12 cellular contexts compared by ENCODE assay signal in the genomic region with DNA sequence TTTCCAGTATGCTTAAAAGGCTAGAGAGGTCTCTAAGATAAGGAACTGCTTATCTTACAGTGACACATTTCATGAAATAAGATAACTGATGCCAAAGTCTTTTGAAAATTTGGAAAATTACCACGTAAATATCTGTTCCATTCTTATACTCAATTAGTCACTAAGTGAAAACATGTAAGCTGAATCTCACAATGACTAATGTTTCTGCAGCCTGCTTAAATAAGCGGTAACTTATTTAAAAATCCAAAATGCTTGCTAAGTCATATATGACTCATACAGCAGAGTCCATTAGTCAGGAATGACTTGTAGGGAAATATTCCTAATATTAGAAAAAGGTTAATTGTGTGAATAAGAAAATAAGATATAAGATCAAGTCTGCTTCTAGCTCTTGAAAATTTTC. TPM values are rescaled to one million over a fixed set of nuclear protein-coding genes. Genes with fewer than 3 reads are reported as not detected.
DNase-seq lines count a peak whose midpoint lies in the region; ATAC-seq, FAIRE-seq and TF ChIP-seq lines count a peak whose summit lies in the region.
"Had no signal": no experiment of that assay in that cellular context is flagged by ENCODE, and none has a peak within 500 bp of the region (broad histone marks: within the 10 kb centered on the region; RNA-seq: fewer than 3 reads in every experiment).

No MANE protein-coding gene starts in this region.

- H3K9me2 ChIP-seq in HCT116 (ENCODE audit: insufficient read depth) (0 out of 2 replicates have a peak, but pooled peaks cover 4% of the 10 kb centered on the region), MM.1S (replicated peaks; ENCODE audit: insufficient read depth, low read length) (no peaks in the 10 kb centered on the region)

- TF ChIP-seq RAD21 in HCT116 (IDR thresholded peaks at IDR 0.05; ENCODE audit: low read depth): no peak

- BruUV-seq in HCT116 (replicated peaks; lab: Mats Ljungman, UMichigan): no TSS peak

- POLR2A ChIA-PET in HCT116 (lab: Charles Lee): no interaction called here

- H3K4me2 ChIP-seq in HCT116 (ENCODE audit: low read length) (peak overlapping the region; percentile 40), MM.1S (ENCODE audit: low read depth, low read length) (no peak overlapping the region)

- peak overlapping the region in 1 of 2 experiments; percentile 5; a peak in 1 of 4 replicates for H3K4me3 ChIP-seq in HCT116 (replicated peaks in 1 of 2; ENCODE audit: low read depth in 1 of 2, low read length in 2 of 2)
- no peak overlapping the region for H3K4me3 ChIP-seq in MM.1S (ENCODE audit: low read length)
- no peak overlapping the region for H3K4me3 ChIP-seq in lower leg skin (ENCODE audit: low read depth, poor library complexity, severe bottlenecking)
- H3K4me3 ChIP-seq in kidney (ENCODE audit: low read length in 2 of 2): no peak overlapping the region

- H3K9me3 ChIP-seq in HCT116 (ENCODE audit: control insufficient read depth in 1 of 2, insufficient read depth in 1 of 2, low read depth in 1 of 2, low read length in 2 of 2): no peaks in the 10 kb centered on the region
- H3K9me3 ChIP-seq in MM.1S (replicated peaks; ENCODE audit: insufficient read depth, low read length): no peaks in the 10 kb centered on the region
- H3K9me3 ChIP-seq in kidney (ENCODE audit: control insufficient read depth in 1 of 2, low read length in 2 of 2): no peaks in the 10 kb centered on the region

- peak; percentile 54 for ATAC-seq in HCT116
- ATAC-seq in SK-N-SH treated with all-trans-retinoic acid at 6 μM for 48 hours: peak; percentile 90

- CTCF ChIA-PET in HCT116 (lab: Charles Lee): interaction anchor here (0.9 to 1.9 kb wide), 6 partner anchors 40 to 466 kb away, joined by 3 to 8 read pairs (median 3); no protein-coding TSS in a partner anchor

- RAD21 ChIA-PET in HCT116 (lab: Charles Lee; ENCODE audit: low non-redundant PET in 1 of 2, low total read pairs in 2 of 2, uncharacterized antibody in 2 of 2, unreplicated experiment in 2 of 2): no interaction called here

- DNase-seq in AG08396 (ENCODE audit: low spot score) (peak; percentile 48), HCT116 (ENCODE audit: low read depth, low spot score) (peak; percentile 49), glomerular visceral epithelial cell (ENCODE audit: extremely low spot score) (peak; percentile 55), MM.1S (no peak), lower leg skin (ENCODE audit: low spot score in 2 of 2) (no peak), kidney (no peak), medulla oblongata (ENCODE audit: extremely low spot score) (no peak)
- DNase-seq: activated naive CD8-positive, alpha-beta T cell treated with anti-CD3 and anti-CD28 coated beads for 36 hours; nephron progenitor cell had no signal

- H3F3A ChIP-seq in MM.1S (ENCODE audit: insufficient read depth, low read length): peaks cover 2% of the 10 kb centered on the region; the same call in 1 of the 2 replicates

- H2AFZ ChIP-seq in HCT116 (ENCODE audit: low read depth, low read length, poor library complexity, severe bottlenecking) (peak overlapping the region; percentile 42), MM.1S (ENCODE audit: low read length) (no peak overlapping the region)

- TF ChIP-seq CTCF in HCT116 (IDR thresholded peaks at IDR 0.05 in 2 of 3, conservative IDR thresholded peaks at IDR 0.05 in 1 of 3; ENCODE audit: borderline replicate concordance in 1 of 3, insufficient read depth in 1 of 3, low read depth in 2 of 3, low read length in 2 of 3) (no peak), MM.1S (IDR thresholded peaks at IDR 0.05; ENCODE audit: low read length) (no peak), lower leg skin (IDR thresholded peaks at IDR 0.05) (no peak), kidney (IDR thresholded peaks at IDR 0.05; ENCODE audit: borderline replicate concordance, extremely low read depth, insufficient read depth) (no peak)

- H3K27me3 ChIP-seq in HCT116 (ENCODE audit: insufficient read depth, low read length) (no peaks in the 10 kb centered on the region), MM.1S (replicated peaks; ENCODE audit: insufficient read depth, low read length) (no peaks in the 10 kb centered on the region)

- intact Hi-C loops in HCT116 (cut with micrococcal nuclease): no loop called here
- intact Hi-C loops in lower leg skin (cut with DNase I; ENCODE audit: low total_unique reads): loop anchor here (10.0 kb wide), 1 partner anchor 247 kb away; no protein-coding TSS in a partner anchor
- intact Hi-C loops in kidney (cut with DNase I): no loop called here

- H4K20me1 ChIP-seq in HCT116 (ENCODE audit: insufficient read depth) (no peaks in the 10 kb centered on the region), MM.1S (ENCODE audit: insufficient read depth, low read length) (no peaks in the 10 kb centered on the region)

- H3K79me2 ChIP-seq in HCT116 (ENCODE audit: insufficient read depth, low read length): no peaks in the 10 kb centered on the region
- H3K79me2 ChIP-seq in MM.1S (ENCODE audit: low read length): no peaks in the 10 kb centered on the region

- no peaks in the 10 kb centered on the region for H3K36me3 ChIP-seq in HCT116 (ENCODE audit: control insufficient read depth in 1 of 2, insufficient read depth in 2 of 2, low read length in 2 of 2)
- no peaks in the 10 kb centered on the region for H3K36me3 ChIP-seq in MM.1S (replicated peaks; ENCODE audit: insufficient read depth, low read length)
- H3K36me3 ChIP-seq in kidney (ENCODE audit: control insufficient read depth in 1 of 2, insufficient read depth in 2 of 2, low read length in 2 of 2): no peaks in the 10 kb centered on the region

- H3K9ac ChIP-seq in HCT116 (ENCODE audit: low read length): no peak overlapping the region
- no peak overlapping the region for H3K9ac ChIP-seq in MM.1S (ENCODE audit: low read length)
- no peak overlapping the region for H3K9ac ChIP-seq in kidney (ENCODE audit: low read length in 2 of 2)

- no peak for FAIRE-seq in kidney (lab: Jason Lieb, UNC)

- TF ChIP-seq POLR2A in HCT116 (IDR thresholded peaks at IDR 0.05; ENCODE audit: borderline replicate concordance, extremely low read depth, insufficient read depth, insufficient read length): no peak
- no peak for TF ChIP-seq POLR2A in lower leg skin (IDR thresholded peaks at IDR 0.05)

- WGBS in lower leg skin, 2 donors: 36 to 42% methylated on average over 2 of the region's 2 CpGs

- peak overlapping the region; percentile 55; the same call in 1 of the 2 replicates for H3K27ac ChIP-seq in HCT116 (ENCODE audit: low read depth, low read length)
- H3K27ac ChIP-seq in MM.1S (ENCODE audit: low read length): no peak overlapping the region
- no peak overlapping the region for H3K27ac ChIP-seq in kidney (ENCODE audit: low read depth in 2 of 2, low read length in 2 of 2)
- H3K27ac ChIP-seq: C4-2B had no signal

- peaks cover 2 to 38% of the 10 kb centered on the region in 2 experiments; a peak in 3 of 4 replicates for H3K4me1 ChIP-seq in HCT116 (ENCODE audit: control insufficient read depth in 1 of 2, insufficient read depth in 2 of 2, low read length in 2 of 2)
- H3K4me1 ChIP-seq in MM.1S (ENCODE audit: low read length): peaks cover 4% of the 10 kb centered on the region; the same call in 1 of the 2 replicates
- peaks cover 0 to 3% of the 10 kb centered on the region in 2 donors for H3K4me1 ChIP-seq in kidney (ENCODE audit: control insufficient read depth in 1 of 2, insufficient read depth in 1 of 2, low read depth in 1 of 2, low read length in 2 of 2)

TF ChIP-seq in HCT116, 20 proteins besides CTCF, POLR2A, EP300 and RAD21 (continues in another document):
- no peak for TF ChIP-seq ELF1 (IDR thresholded peaks at IDR 0.05; ENCODE audit: borderline replicate concordance, low read depth)
- TF ChIP-seq, protein P1, sequence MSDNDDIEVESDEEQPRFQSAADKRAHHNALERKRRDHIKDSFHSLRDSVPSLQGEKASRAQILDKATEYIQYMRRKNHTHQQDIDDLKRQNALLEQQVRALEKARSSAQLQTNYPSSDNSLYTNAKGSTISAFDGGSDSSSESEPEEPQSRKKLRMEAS (IDR thresholded peaks at IDR 0.05): no peak
- TF ChIP-seq, protein P2, sequence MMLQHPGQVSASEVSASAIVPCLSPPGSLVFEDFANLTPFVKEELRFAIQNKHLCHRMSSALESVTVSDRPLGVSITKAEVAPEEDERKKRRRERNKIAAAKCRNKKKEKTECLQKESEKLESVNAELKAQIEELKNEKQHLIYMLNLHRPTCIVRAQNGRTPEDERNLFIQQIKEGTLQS (IDR thresholded peaks at IDR 0.05): no peak
- peak; percentile 85 for TF ChIP-seq JUND (IDR thresholded peaks at IDR 0.05)
- TF ChIP-seq POLR2AphosphoS5 (IDR thresholded peaks at IDR 0.05; ENCODE audit: low read depth, low read length): no peak

TF ChIP-seq in SK-N-SH treated with all-trans-retinoic acid at 6 μM for 48 hours, 23 proteins besides CTCF, POLR2A, EP300 and RAD21:
- TF ChIP-seq TOX (CRISPR knock-in tag; IDR thresholded peaks at IDR 0.05; ENCODE audit: borderline replicate concordance): 0 out of 2 replicates have a peak, but pooled peaks have one; percentile 77
- peak; percentile 18; the same call in 1 of the 2 replicates for TF ChIP-seq TCF4 (CRISPR knock-in tag; IDR thresholded peaks at IDR 0.05; ENCODE audit: borderline replicate concordance)
- no peak for TF ChIP-seq GLIS3 (CRISPR knock-in tag; IDR thresholded peaks at IDR 0.05)
- no peak for TF ChIP-seq ZFP30 (CRISPR knock-in tag; IDR thresholded peaks at IDR 0.05)
- peak; percentile 73; the same call in 1 of the 2 replicates for TF ChIP-seq ZC3H10 (CRISPR knock-in tag; IDR thresholded peaks at IDR 0.05)
- peak; percentile 97 for TF ChIP-seq ISL1 (CRISPR knock-in tag; IDR thresholded peaks at IDR 0.05)
- TF ChIP-seq, protein P3, sequence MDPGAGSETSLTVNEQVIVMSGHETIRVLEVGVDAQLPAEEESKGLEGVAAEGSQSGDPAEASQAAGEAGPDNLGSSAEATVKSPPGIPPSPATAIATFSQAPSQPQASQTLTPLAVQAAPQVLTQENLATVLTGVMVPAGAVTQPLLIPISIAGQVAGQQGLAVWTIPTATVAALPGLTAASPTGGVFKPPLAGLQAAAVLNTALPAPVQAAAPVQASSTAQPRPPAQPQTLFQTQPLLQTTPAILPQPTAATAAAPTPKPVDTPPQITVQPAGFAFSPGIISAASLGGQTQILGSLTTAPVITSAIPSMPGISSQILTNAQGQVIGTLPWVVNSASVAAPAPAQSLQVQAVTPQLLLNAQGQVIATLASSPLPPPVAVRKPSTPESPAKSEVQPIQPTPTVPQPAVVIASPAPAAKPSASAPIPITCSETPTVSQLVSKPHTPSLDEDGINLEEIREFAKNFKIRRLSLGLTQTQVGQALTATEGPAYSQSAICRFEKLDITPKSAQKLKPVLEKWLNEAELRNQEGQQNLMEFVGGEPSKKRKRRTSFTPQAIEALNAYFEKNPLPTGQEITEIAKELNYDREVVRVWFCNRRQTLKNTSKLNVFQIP (CRISPR knock-in tag; IDR thresholded peaks at IDR 0.05; ENCODE audit: borderline replicate concordance, low read depth): 0 out of 2 replicates have a peak, but pooled peaks have one; percentile 56
TF ChIP-seq in SK-N-SH treated with all-trans-retinoic acid at 6 μM for 48 hours: peak in this region for 5.

RNA-seq across cellular contexts. Expression of a gene that starts 27.8 kb away (rescaled TPM):
- total RNA-seq in HCT116 (2021; ENCODE audit: unreplicated experiment) (0.30 TPM), lower leg skin (not detected), kidney (0.19 TPM)
- 0.03 and 0.05 TPM in 2 replicates for polyA plus RNA-seq in HCT116 (2012)
- polyA plus RNA-seq in kidney (ENCODE audit: insufficient read depth, low read depth, low replicate concordance): 0.26 TPM
- total RNA-seq: activated naive CD8-positive, alpha-beta T cell treated with anti-CD3 and anti-CD28 coated beads for 36 hours; urinary bladder had no signal
- polyA plus RNA-seq: urinary bladder had no signal

Comparison
In these comparisons a context has a peak if more than half of its experiments do, and no peak if none do; other contexts are left out.
1. DNase-seq: peak in AG08396 (single experiment), HCT116 (single experiment) and glomerular visceral epithelial cell (single experiment); none in MM.1S (single experiment), lower leg skin (0 of 2), kidney (single experiment) and medulla oblongata (single experiment).